In the genomic region with DNA sequence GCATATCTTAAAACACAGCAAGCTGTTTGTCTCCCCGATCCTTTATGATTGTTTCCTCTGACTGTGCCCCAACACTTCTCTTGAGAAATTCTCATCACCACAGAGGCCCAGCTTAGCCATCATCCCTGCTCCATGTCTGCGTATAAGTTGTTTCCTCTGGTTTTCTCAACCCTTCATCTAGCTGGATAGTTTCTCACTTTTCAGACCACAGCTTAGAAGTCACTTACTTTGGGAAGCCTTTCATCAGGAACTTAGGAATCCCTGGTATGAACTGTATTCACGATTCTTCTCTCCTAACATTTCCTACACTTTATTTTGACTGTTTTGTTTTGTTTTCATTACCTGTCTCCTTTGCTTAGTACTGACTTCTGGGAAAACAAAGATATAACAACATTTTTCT, we compare ENCODE assay signal across 23 cellular contexts.
"Had no signal": no experiment of that assay in that cellular context is flagged by ENCODE, and none has a peak within 500 bp of the region (broad histone marks: within the 10 kb centered on the region; RNA-seq: fewer than 3 reads in every experiment).

No MANE protein-coding gene starts in this region.

- H3K4me1 ChIP-seq: gastroesophageal sphincter, suprapubic skin, tibial artery, vagina had no signal

- H3K27me3 Mint-ChIP-seq: naive thymus-derived CD4-positive, alpha-beta T cell; progenitor cell of endocrine pancreas had no signal

- H3K4me1 Mint-ChIP-seq: naive thymus-derived CD4-positive, alpha-beta T cell; stimulated activated effector memory CD8-positive, alpha-beta T cell treated with anti-CD3 and anti-CD28 coated beads, Interleukin-12 subunit alpha, Interleukin-12 subunit beta, amount 100 ng/mL, for 72 hours had no signal

- FAIRE-seq: colon, pancreas had no signal

- H3K4me2 ChIP-seq: smooth muscle cell had no signal

- H3K4me3 ChIP-seq: esophagus squamous epithelium, gastroesophageal sphincter, lung, pancreas, smooth muscle cell, suprapubic skin, tibial artery, upper lobe of left lung, vagina had no signal

- H3K27ac Mint-ChIP-seq: naive thymus-derived CD4-positive, alpha-beta T cell; progenitor cell of endocrine pancreas; stimulated activated effector memory CD8-positive, alpha-beta T cell treated with anti-CD3 and anti-CD28 coated beads, Interleukin-12 subunit alpha, Interleukin-12 subunit beta, amount 100 ng/mL, for 72 hours had no signal

- ATAC-seq: gastroesophageal sphincter; left colon; left ventricle myocardium superior; naive thymus-derived CD4-positive, alpha-beta T cell; pancreas; right cardiac atrium; stimulated activated effector memory CD8-positive, alpha-beta T cell treated with anti-CD3 and anti-CD28 coated beads, Interleukin-12 subunit alpha, Interleukin-12 subunit beta, amount 100 ng/mL, for 72 hours; stimulated activated naive CD8-positive, alpha-beta T cell treated with anti-CD3 and anti-CD28 coated beads, Interleukin-15, Interleukin-2, amounts not matched to agents 100 U/mL and 50 U/mL, for 24 hours had no signal

- H3K4me3 Mint-ChIP-seq: naive thymus-derived CD4-positive, alpha-beta T cell; stimulated activated effector memory CD8-positive, alpha-beta T cell treated with anti-CD3 and anti-CD28 coated beads, Interleukin-12 subunit alpha, Interleukin-12 subunit beta, amount 100 ng/mL, for 72 hours had no signal

- H3K27ac ChIP-seq: esophagus squamous epithelium, gastroesophageal sphincter, pancreas, suprapubic skin, tibial artery, upper lobe of left lung, vagina had no signal

- H3K36me3 ChIP-seq: esophagus squamous epithelium, gastroesophageal sphincter, pancreas, suprapubic skin, tibial artery, upper lobe of left lung, vagina had no signal

- H3K27me3 ChIP-seq: esophagus squamous epithelium, gastroesophageal sphincter, pancreas, suprapubic skin, tibial artery, upper lobe of left lung, vagina had no signal

- DNase-seq: dermis blood vessel endothelial cell; esophagus squamous epithelium; foreskin fibroblast; glutamatergic neuron; left colon; left ventricle myocardium superior; mesenchymal stem cell; naive thymus-derived CD4-positive, alpha-beta T cell; nucleus accumbens; pancreas; right cardiac atrium; stimulated activated CD4-positive, alpha-beta T cell treated with anti-CD3 and anti-CD28 coated beads, Interleukin-2, amount 100 ng/mL, for 48 hours; stimulated activated naive CD8-positive, alpha-beta T cell treated with anti-CD3 and anti-CD28 coated beads, Interleukin-15, Interleukin-2, amounts not matched to agents 100 U/mL and 50 U/mL, for 24 hours; tibial artery; upper lobe of left lung had no signal

- H3K36me3 Mint-ChIP-seq: naive thymus-derived CD4-positive, alpha-beta T cell; stimulated activated effector memory CD8-positive, alpha-beta T cell treated with anti-CD3 and anti-CD28 coated beads, Interleukin-12 subunit alpha, Interleukin-12 subunit beta, amount 100 ng/mL, for 72 hours had no signal

- H3K9me3 ChIP-seq: esophagus squamous epithelium, gastroesophageal sphincter, pancreas, suprapubic skin, tibial artery, upper lobe of left lung, vagina had no signal
